8 cellular contexts compared by ENCODE assay signal in the genomic region with DNA sequence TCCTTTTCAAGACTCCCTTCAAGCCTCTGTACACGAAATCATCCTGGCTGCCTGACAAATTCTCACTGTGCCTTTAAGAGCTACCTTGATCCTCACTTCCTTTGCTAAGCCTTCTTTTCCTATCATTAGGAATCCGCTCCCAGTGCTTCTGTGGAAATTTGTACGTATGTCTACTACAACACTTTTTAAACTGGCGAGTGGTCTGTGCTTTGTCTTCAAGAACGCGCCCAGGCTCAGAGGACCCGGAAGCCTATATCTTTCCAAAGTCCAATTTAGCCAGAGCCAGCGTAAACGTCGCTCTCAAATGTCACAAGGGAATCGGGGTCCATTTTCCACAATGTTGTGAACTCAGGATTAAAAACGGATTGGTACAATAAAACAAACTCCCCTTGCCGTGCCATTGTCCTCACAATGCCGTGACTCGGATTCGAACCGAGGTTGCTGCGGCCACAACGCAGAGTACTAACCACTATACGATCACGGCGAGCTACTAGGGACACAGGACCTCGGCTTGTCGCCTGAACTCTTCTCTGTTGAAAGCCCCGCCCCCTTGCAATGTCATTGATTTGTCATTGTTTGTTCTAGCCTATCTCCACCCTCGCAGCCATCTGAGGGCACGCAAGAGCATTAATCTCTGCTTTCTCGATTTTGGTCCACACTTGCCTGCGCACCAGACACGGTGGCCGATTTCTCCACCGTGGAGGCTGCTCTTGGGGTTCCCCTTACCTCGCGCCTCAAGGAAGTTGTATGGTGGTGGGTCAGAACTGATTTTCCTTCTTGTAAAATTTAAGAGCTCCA. TPM values are rescaled to one million over a fixed set of nuclear protein-coding genes. Genes with fewer than 3 reads are reported as not detected.
A peak's percentile ranks its signal among the peaks of the same experiment; 100 is the strongest.
DNase-seq lines count a peak whose midpoint lies in the region; ATAC-seq and TF ChIP-seq lines count a peak whose summit lies in the region.

No MANE protein-coding gene starts in this region.

- H3K9me3 Mint-ChIP-seq in activated naive CD4-positive, alpha-beta T cell treated with anti-CD3 and anti-CD28 coated beads, Interleukin-2, amount 10 ng/mL, durations not matched to agents 7 days and 5 days = no peaks in the 10 kb centered on the region

- H3K27me3 ChIP-seq in parathyroid adenoma (ENCODE audit: control insufficient read depth, insufficient read depth, low read length) (no peaks in the 10 kb centered on the region), tibial nerve (no peaks in the 10 kb centered on the region)

- H3K27me3 Mint-ChIP-seq in activated naive CD4-positive, alpha-beta T cell treated with anti-CD3 and anti-CD28 coated beads, Interleukin-2, amount 10 ng/mL, durations not matched to agents 7 days and 5 days = peaks cover 28% of the 10 kb centered on the region

- intact Hi-C loops in Right ventricle myocardium inferior (cut with DNase I) = loop anchor here (1.0 to 5.0 kb wide), 3 partner anchors 79 to 202 kb away; a partner anchor contains a TSS

- H3K4me1 Mint-ChIP-seq in activated naive CD4-positive, alpha-beta T cell treated with anti-CD3 and anti-CD28 coated beads, Interleukin-2, amount 10 ng/mL, durations not matched to agents 7 days and 5 days = peaks cover 16% of the 10 kb centered on the region

- peak; percentile 57 for DNase-seq in GF-D8 (lab: John Stamatoyannopoulos, UW)
- DNase-seq in MV-4-11 (lab: John Stamatoyannopoulos, UW) = peak; percentile 96
- DNase-seq in SK-MEL-5 (ENCODE audit: low read depth, low spot score) = peak; percentile 96
- peak; percentile 98 for DNase-seq in activated naive CD4-positive, alpha-beta T cell treated with anti-CD3 and anti-CD28 coated beads, Interleukin-2, amount 10 ng/mL, durations not matched to agents 7 days and 5 days
- DNase-seq in Right ventricle myocardium inferior (ENCODE audit: missing footprints) = peak; percentile 92
- DNase-seq in tibial nerve (ENCODE audit: low spot score in 2 of 2) = peak; percentile 97 to 100

- in situ Hi-C loops in SK-MEL-5 (cut with HindIII; ENCODE audit: low pct_unique_long_range_greater_than_20kb, low sequenced_read_pairs) = loop anchor here (10.0 kb wide), 1 partner anchor 205 kb away; a partner anchor contains a TSS

- no peak overlapping the region for H3K27ac Mint-ChIP-seq in activated naive CD4-positive, alpha-beta T cell treated with anti-CD3 and anti-CD28 coated beads, Interleukin-2, amount 10 ng/mL, durations not matched to agents 7 days and 5 days

- peak; percentile 77 for ATAC-seq in Right ventricle myocardium inferior

- H3K36me3 Mint-ChIP-seq in activated naive CD4-positive, alpha-beta T cell treated with anti-CD3 and anti-CD28 coated beads, Interleukin-2, amount 10 ng/mL, durations not matched to agents 7 days and 5 days = no peaks in the 10 kb centered on the region

- peak overlapping the region; percentile 78 for H3K4me2 ChIP-seq in parathyroid adenoma (ENCODE audit: low read length)

- POLR2A ChIA-PET in HEK293 (lab: Yijun Ruan, JAX) = interaction anchor here (0.6 to 2.3 kb wide), 10 partner anchors 11 to 202 kb away, joined by 3 to 14 read pairs (median 6); partner anchors contain the start of gene SHF

- peak overlapping the region; percentile 90 for H3K4me3 ChIP-seq in HEK293 (ENCODE audit: low read depth, low read length)
- peak overlapping the region; percentile 68 for H3K4me3 ChIP-seq in parathyroid adenoma (ENCODE audit: low read depth, low read length)
- peak overlapping the region; percentile 68 to 88 (median 78) for H3K4me3 ChIP-seq in tibial nerve

- H2AFZ ChIP-seq in parathyroid adenoma = peak overlapping the region; percentile 97

- peak; percentile 52 to 98 for TF ChIP-seq EP300 in tibial nerve (IDR thresholded peaks at IDR 0.05)

- TF ChIP-seq POLR2A in tibial nerve (IDR thresholded peaks at IDR 0.05) = peak; percentile 64 to 84

- H3K4me1 ChIP-seq in HEK293 (ENCODE audit: control insufficient read depth, insufficient read depth, low read length) = no peaks in the 10 kb centered on the region
- peaks cover 2% of the 10 kb centered on the region for H3K4me1 ChIP-seq in parathyroid adenoma
- peaks cover 0 to 32% (median 8%) of the 10 kb centered on the region in 4 donors for H3K4me1 ChIP-seq in tibial nerve

- peak overlapping the region; percentile 56 for H3K27ac ChIP-seq in HEK293 (ENCODE audit: extremely low read depth, low read depth, low read length)
- peak overlapping the region; percentile 100 for H3K27ac ChIP-seq in parathyroid adenoma
- H3K27ac ChIP-seq in tibial nerve = peak overlapping the region; percentile 97 to 100 (median 98)

- WGBS in tibial nerve, 2 donors = 1% methylated on average over 34 of the region's 34 CpGs

- H3K4me3 Mint-ChIP-seq in activated naive CD4-positive, alpha-beta T cell treated with anti-CD3 and anti-CD28 coated beads, Interleukin-2, amount 10 ng/mL, durations not matched to agents 7 days and 5 days = no peak overlapping the region

- no peaks in the 10 kb centered on the region for H3K9me3 ChIP-seq in HEK293 (ENCODE audit: control insufficient read depth, insufficient read depth, low read depth, low read length)
- H3K9me3 ChIP-seq in parathyroid adenoma (ENCODE audit: control insufficient read depth, low read length) = no peaks in the 10 kb centered on the region
- no peaks in the 10 kb centered on the region for H3K9me3 ChIP-seq in tibial nerve

- H3K79me2 ChIP-seq in parathyroid adenoma = no peaks in the 10 kb centered on the region

- no peak; the same call in 1 of the 2 replicates for TF ChIP-seq CTCF in HEK293 (tag by site-specific recombination; IDR thresholded peaks at IDR 0.05)
- TF ChIP-seq CTCF in parathyroid adenoma (IDR thresholded peaks at IDR 0.05) = no peak
- TF ChIP-seq CTCF in tibial nerve (IDR thresholded peaks at IDR 0.05) = no peak

- H3K9ac ChIP-seq in parathyroid adenoma = no peak overlapping the region

- H3K36me3 ChIP-seq in HEK293 (ENCODE audit: control insufficient read depth in 2 of 2, insufficient read depth in 1 of 2, low read length in 2 of 2) = no peaks in the 10 kb centered on the region
- no peaks in the 10 kb centered on the region for H3K36me3 ChIP-seq in parathyroid adenoma (ENCODE audit: control insufficient read depth, insufficient read depth, low read length)
- no peaks in the 10 kb centered on the region for H3K36me3 ChIP-seq in tibial nerve

- CTCF ChIA-PET in HEK293 (lab: Yijun Ruan, JAX) = interaction anchor here (0.7 to 1.3 kb wide), 7 partner anchors 24 to 229 kb away, joined by 3 to 9 read pairs (median 3); no protein-coding TSS in a partner anchor
- CTCF ChIA-PET in activated naive CD4-positive, alpha-beta T cell treated with anti-CD3 and anti-CD28 coated beads, Interleukin-2, amount 10 ng/mL, durations not matched to agents 7 days and 5 days (lab: Charles Lee) = interaction anchor here (0.9 to 11.1 kb wide), 6 partner anchors 35 to 296 kb away, joined by 3 to 151 read pairs (median 4); a partner anchor contains a TSS

TF ChIP-seq in HEK293, 187 proteins besides CTCF, POLR2A, EP300 and RAD21 (continues in another document):
- TF ChIP-seq ZNF266 (tag by site-specific recombination; IDR thresholded peaks at IDR 0.05; ENCODE audit: low read depth) (no peak), ZNF221 (tag by site-specific recombination; IDR thresholded peaks at IDR 0.05; ENCODE audit: borderline replicate concordance) (no peak), ZNF791 (tag by site-specific recombination; IDR thresholded peaks at IDR 0.05) (no peak), ZBTB17 (tag by site-specific recombination; IDR thresholded peaks at IDR 0.05) (peak; percentile 89), ZNF747 (tag by site-specific recombination; IDR thresholded peaks at IDR 0.05) (no peak), ZNF292 (tag by site-specific recombination; IDR thresholded peaks at IDR 0.05; ENCODE audit: borderline replicate concordance, low read depth) (no peak), ZNF10 (tag by site-specific recombination; IDR thresholded peaks at IDR 0.05) (no peak)
- TF ChIP-seq, protein P1, sequence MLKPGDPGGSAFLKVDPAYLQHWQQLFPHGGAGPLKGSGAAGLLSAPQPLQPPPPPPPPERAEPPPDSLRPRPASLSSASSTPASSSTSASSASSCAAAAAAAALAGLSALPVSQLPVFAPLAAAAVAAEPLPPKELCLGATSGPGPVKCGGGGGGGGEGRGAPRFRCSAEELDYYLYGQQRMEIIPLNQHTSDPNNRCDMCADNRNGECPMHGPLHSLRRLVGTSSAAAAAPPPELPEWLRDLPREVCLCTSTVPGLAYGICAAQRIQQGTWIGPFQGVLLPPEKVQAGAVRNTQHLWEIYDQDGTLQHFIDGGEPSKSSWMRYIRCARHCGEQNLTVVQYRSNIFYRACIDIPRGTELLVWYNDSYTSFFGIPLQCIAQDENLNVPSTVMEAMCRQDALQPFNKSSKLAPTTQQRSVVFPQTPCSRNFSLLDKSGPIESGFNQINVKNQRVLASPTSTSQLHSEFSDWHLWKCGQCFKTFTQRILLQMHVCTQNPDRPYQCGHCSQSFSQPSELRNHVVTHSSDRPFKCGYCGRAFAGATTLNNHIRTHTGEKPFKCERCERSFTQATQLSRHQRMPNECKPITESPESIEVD (tag by site-specific recombination; IDR thresholded peaks at IDR 0.05) = no peak
- TF ChIP-seq, protein P2, sequence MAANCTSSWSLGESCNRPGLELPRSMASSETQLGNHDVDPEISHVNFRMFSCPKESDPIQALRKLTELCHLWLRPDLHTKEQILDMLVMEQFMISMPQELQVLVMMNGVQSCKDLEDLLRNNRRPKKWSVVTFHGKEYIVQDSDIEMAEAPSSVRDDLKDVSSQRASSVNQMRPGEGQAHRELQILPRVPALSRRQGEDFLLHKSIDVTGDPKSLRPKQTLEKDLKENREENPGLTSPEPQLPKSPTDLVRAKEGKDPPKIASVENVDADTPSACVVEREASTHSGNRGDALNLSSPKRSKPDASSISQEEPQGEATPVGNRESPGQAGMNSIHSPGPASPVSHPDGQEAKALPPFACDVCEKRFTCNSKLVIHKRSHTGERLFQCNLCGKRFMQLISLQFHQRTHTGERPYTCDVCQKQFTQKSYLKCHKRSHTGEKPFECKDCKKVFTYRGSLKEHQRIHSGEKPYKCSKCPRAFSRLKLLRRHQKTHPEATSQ (tag by site-specific recombination; IDR thresholded peaks at IDR 0.05) = 0 out of 2 replicates have a peak, but pooled peaks have one; percentile 21

RNA-seq across cellular contexts. Expression of gene SHF, which starts 12.4 kb away (rescaled TPM):
- 3.4 and 5.5 TPM in 2 replicates for total RNA-seq in SK-MEL-5 (2014; rRNA removed; shearing (Covaris generic))
- 6.4 and 7.4 TPM in 2 replicates for polyA plus RNA-seq in SK-MEL-5 (2015; cell fraction: cytosol; rRNA removed)
- polyA plus RNA-seq in SK-MEL-5 (2015; cell fraction: nucleus; rRNA removed) = 3.8 and 4.6 TPM in 2 replicates
- total RNA-seq in Right ventricle myocardium inferior (3.9 TPM), tibial nerve (10 to 100 TPM; 18.8 to 36.6 (median 25.5) TPM)

RNA-seq across cellular contexts. Expression of gene SLC28A2, which starts 51.8 kb away (rescaled TPM):
- not detected in 2 replicates for total RNA-seq in SK-MEL-5 (2014; rRNA removed; shearing (Covaris generic))
- polyA plus RNA-seq in SK-MEL-5 (2015; cell fraction: cytosol; rRNA removed) = not detected in 2 replicates
- polyA plus RNA-seq in SK-MEL-5 (2015; cell fraction: nucleus; rRNA removed) = not detected in 2 replicates
- total RNA-seq in Right ventricle myocardium inferior (not detected), tibial nerve (not detected)

Comparison
In these comparisons a context has a peak if more than half of its experiments do, and no peak if none do; other contexts are left out.
1. Peak in every context shown above with its lines: DNase-seq, ATAC-seq, H3K4me3 ChIP-seq and H3K27ac ChIP-seq.